In the genomic region with DNA sequence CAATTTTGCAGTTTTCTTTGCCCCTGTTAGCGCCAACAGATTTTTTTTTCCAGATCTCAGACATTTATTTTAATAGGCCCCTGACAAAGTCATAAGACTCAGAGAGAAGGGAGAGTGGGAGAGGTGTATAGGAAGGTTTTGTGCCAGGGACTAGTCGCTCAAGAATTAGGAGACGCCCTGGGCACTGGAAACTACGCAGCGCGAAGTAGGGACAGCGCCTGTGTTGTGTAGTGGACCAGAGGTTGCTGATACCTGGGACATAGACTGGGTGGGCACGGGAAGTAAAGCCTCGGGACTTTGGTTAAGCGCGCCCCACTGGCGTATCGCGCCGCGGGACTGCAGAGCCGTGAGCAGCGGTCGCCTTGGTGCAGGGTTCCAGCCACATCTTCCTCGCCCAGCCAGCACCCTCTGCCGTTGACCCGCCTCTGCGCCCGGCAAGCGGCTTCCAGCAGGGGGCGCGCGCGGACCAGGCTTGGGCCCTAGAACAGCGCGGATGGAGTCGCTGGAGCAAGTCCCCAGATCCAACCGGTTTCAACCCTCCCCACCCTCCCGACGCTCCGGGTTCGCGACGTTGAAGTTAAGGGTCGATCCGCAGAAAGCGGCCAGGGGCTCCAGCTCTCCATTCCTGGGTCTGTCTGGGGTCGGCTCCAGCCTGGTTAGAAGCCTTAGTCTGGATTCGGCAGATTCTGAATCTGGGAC, we compare ENCODE assay signal across 8 cellular contexts. TPM values are rescaled to one million over a fixed set of nuclear protein-coding genes. Genes with fewer than 3 reads are reported as not detected.
DNase-seq lines count a peak whose midpoint lies in the region; ATAC-seq and TF ChIP-seq lines count a peak whose summit lies in the region.

No MANE protein-coding gene starts in this region.

- no peak overlapping the region for H3K27ac ChIP-seq in substantia nigra (ENCODE audit: low read depth, low read length, poor library complexity, severe bottlenecking)

- DNase-seq in MG63 = peak; percentile 85
- peak; percentile 91 for DNase-seq in SK-N-DZ (ENCODE audit: low spot score)
- DNase-seq in activated naive CD4-positive, alpha-beta T cell treated with Interleukin-2 at 50 U/mL for 16 hours = peak; percentile 85
- DNase-seq in germinal center (ENCODE audit: low spot score) = peak; percentile 77
- DNase-seq in omental fat pad (ENCODE audit: low spot score) = peak; percentile 90
- peak in 47 of 49 donors; percentile 14 to 93 (median 68) for DNase-seq in substantia nigra (lab: John Stamatoyannopoulos, UW)

- peaks cover 39% of the 10 kb centered on the region for H3K27me3 ChIP-seq in MG63

- no peaks in the 10 kb centered on the region for H3K9me3 ChIP-seq in MG63

- TF ChIP-seq CTCF in GM12873 (IDR thresholded peaks at IDR 0.05; ENCODE audit: insufficient read depth, low read depth, low read length, missing control alignments) (peak; percentile 93), omental fat pad (IDR thresholded peaks at IDR 0.05) (peak in 2 of 3 donors; percentile 82 to 96)

- H3K4me3 ChIP-seq in MG63 = peak overlapping the region; percentile 37

- H3K36me3 ChIP-seq in MG63 = no peaks in the 10 kb centered on the region

- ATAC-seq in omental fat pad (ENCODE audit: low FRiP score) (peak; percentile 82), HG02884 (IDR thresholded peaks at IDR 0.05; ENCODE audit: unreplicated experiment) (no peak)

RNA-seq across cellular contexts. Expression of gene ISLR2, which starts 3.0 kb away (rescaled TPM):
- not detected in 2 replicates for total RNA-seq in MG63 (2014; rRNA removed; shearing (Covaris generic); ENCODE audit: low replicate concordance)
- 6.1 and 7.2 TPM in 2 replicates for polyA plus RNA-seq in SK-N-DZ (2014; cell fraction: cytosol; rRNA removed)
- polyA plus RNA-seq in SK-N-DZ (2014; cell fraction: nucleus; rRNA removed) = 7.4 and 7.8 TPM in 2 replicates
- 1 to 10 TPM in 2 of 4 donors, under 1 TPM in 1, not detected in 1; 0.69 to 4.7 (median 1.1) TPM for total RNA-seq in omental fat pad

RNA-seq across cellular contexts. Expression of gene GOLGA6A, which starts 45.1 kb away (rescaled TPM):
- not detected in 2 replicates for total RNA-seq in MG63 (2014; rRNA removed; shearing (Covaris generic); ENCODE audit: low replicate concordance)
- not detected in 2 replicates for polyA plus RNA-seq in SK-N-DZ (2014; cell fraction: cytosol; rRNA removed)
- polyA plus RNA-seq in SK-N-DZ (2014; cell fraction: nucleus; rRNA removed) = not detected in 2 replicates
- total RNA-seq in omental fat pad = not detected

RNA-seq across cellular contexts. Expression of gene ISLR, which starts 46.1 kb away (rescaled TPM):
- not detected in 2 replicates for total RNA-seq in MG63 (2014; rRNA removed; shearing (Covaris generic); ENCODE audit: low replicate concordance)
- polyA plus RNA-seq in SK-N-DZ (2014; cell fraction: cytosol; rRNA removed) = 26.1 and 30.4 TPM in 2 replicates
- 7.6 and 15.2 TPM in 2 replicates for polyA plus RNA-seq in SK-N-DZ (2014; cell fraction: nucleus; rRNA removed)
- 100 to 1,000 TPM in 1 of 4 donors, 10 to 100 TPM in 3; 30.6 to 110 (median 65.5) TPM for total RNA-seq in omental fat pad

Comparison
In these comparisons a context has a peak if more than half of its experiments do, and no peak if none do; other contexts are left out.
1. RNA of gene ISLR, which starts 46.1 kb away (total RNA-seq): 30.6 to 110 TPM in omental fat pad; not detected in MG63; every median in the first group is over 10 times any median in the second.
2. Peak in every context shown above with its lines, with median percentiles within 50 percentile points of each other: DNase-seq.